In the genomic region with DNA sequence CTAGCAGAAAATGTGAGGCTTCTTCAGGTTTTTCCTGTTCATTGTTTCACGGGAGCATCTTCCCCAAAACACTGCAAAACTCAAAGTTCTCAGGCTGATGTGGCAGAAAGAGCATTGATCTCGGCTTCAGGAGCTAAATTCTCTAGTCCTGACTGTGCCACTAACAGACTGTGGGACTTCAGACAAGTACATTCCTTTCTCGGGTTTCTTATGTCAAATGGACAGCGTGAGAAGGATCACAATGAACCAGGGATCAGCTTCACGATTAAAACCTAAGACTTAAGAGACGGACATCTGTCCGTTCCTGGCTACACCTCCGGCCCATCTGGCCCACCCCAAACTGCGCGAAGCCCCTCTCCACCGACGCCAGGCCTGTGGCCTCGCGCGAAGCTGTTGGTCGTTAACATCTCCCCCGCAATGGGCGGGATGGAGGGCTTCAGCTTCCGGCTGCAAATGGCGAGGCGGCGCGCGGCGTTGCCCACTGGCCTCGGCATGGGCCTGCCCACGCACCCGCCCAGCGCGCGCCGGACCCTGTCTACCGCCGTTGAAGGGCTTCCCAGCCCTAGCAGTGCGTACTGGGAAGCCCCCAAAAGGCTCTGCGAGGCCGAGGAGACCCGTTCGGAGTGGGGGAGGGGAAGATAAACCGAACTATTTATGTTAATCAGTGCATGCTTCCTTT, we compare ENCODE assay signal across 1 cellular context.
TF ChIP-seq lines count a peak whose summit lies in the region.

No MANE protein-coding gene starts in this region.

TF ChIP-seq in WTC11, 78 proteins besides CTCF, POLR2A, EP300 and RAD21 (continued from another document and continues in another):
- TF ChIP-seq, protein P1, sequence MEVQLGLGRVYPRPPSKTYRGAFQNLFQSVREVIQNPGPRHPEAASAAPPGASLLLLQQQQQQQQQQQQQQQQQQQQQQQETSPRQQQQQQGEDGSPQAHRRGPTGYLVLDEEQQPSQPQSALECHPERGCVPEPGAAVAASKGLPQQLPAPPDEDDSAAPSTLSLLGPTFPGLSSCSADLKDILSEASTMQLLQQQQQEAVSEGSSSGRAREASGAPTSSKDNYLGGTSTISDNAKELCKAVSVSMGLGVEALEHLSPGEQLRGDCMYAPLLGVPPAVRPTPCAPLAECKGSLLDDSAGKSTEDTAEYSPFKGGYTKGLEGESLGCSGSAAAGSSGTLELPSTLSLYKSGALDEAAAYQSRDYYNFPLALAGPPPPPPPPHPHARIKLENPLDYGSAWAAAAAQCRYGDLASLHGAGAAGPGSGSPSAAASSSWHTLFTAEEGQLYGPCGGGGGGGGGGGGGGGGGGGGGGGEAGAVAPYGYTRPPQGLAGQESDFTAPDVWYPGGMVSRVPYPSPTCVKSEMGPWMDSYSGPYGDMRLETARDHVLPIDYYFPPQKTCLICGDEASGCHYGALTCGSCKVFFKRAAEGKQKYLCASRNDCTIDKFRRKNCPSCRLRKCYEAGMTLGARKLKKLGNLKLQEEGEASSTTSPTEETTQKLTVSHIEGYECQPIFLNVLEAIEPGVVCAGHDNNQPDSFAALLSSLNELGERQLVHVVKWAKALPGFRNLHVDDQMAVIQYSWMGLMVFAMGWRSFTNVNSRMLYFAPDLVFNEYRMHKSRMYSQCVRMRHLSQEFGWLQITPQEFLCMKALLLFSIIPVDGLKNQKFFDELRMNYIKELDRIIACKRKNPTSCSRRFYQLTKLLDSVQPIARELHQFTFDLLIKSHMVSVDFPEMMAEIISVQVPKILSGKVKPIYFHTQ (CRISPR knock-in tag; IDR thresholded peaks at IDR 0.05): no peak
- 0 out of 2 replicates have a peak, but pooled peaks have one; percentile 47 for TF ChIP-seq CREM (CRISPR knock-in tag; IDR thresholded peaks at IDR 0.05)
- peak; percentile 48; the same call in 1 of the 2 replicates for TF ChIP-seq TEAD1 (CRISPR knock-in tag; IDR thresholded peaks at IDR 0.05)
- TF ChIP-seq ESRRA (CRISPR knock-in tag; IDR thresholded peaks at IDR 0.05; ENCODE audit: borderline replicate concordance): no peak
- no peak for TF ChIP-seq ZNF425 (CRISPR knock-in tag; conservative IDR thresholded peaks at IDR 0.05)
- no peak for TF ChIP-seq OVOL2 (CRISPR knock-in tag; IDR thresholded peaks at IDR 0.05; ENCODE audit: borderline replicate concordance)
- no peak for TF ChIP-seq TP53 (CRISPR knock-in tag; IDR thresholded peaks at IDR 0.05)
- no peak for TF ChIP-seq GRHL2 (CRISPR knock-in tag; IDR thresholded peaks at IDR 0.05; ENCODE audit: insufficient replicate concordance, severe bottlenecking)
- TF ChIP-seq, protein P2, sequence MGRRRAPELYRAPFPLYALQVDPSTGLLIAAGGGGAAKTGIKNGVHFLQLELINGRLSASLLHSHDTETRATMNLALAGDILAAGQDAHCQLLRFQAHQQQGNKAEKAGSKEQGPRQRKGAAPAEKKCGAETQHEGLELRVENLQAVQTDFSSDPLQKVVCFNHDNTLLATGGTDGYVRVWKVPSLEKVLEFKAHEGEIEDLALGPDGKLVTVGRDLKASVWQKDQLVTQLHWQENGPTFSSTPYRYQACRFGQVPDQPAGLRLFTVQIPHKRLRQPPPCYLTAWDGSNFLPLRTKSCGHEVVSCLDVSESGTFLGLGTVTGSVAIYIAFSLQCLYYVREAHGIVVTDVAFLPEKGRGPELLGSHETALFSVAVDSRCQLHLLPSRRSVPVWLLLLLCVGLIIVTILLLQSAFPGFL (CRISPR knock-in tag; IDR thresholded peaks at IDR 0.05; ENCODE audit: borderline replicate concordance): 0 out of 2 replicates have a peak, but pooled peaks have one; percentile 44
- no peak for TF ChIP-seq NR3C1 (CRISPR knock-in tag; conservative IDR thresholded peaks at IDR 0.05; ENCODE audit: low read depth)
- TF ChIP-seq TCF7 (CRISPR knock-in tag; IDR thresholded peaks at IDR 0.05; ENCODE audit: low read depth): peak; percentile 75; the same call in 1 of the 2 replicates
- no peak for TF ChIP-seq ZNF671 (CRISPR knock-in tag; IDR thresholded peaks at IDR 0.05)
- TF ChIP-seq NR1H2 (CRISPR knock-in tag; IDR thresholded peaks at IDR 0.05): no peak
- TF ChIP-seq ZNF263 (CRISPR knock-in tag; IDR thresholded peaks at IDR 0.05; ENCODE audit: low read depth): 0 out of 2 replicates have a peak, but pooled peaks have one; percentile 32
- TF ChIP-seq NFATC4 (CRISPR knock-in tag; IDR thresholded peaks at IDR 0.05): no peak
- TF ChIP-seq ZNF396 (CRISPR knock-in tag; IDR thresholded peaks at IDR 0.05; ENCODE audit: borderline replicate concordance): no peak
- TF ChIP-seq, protein P3, sequence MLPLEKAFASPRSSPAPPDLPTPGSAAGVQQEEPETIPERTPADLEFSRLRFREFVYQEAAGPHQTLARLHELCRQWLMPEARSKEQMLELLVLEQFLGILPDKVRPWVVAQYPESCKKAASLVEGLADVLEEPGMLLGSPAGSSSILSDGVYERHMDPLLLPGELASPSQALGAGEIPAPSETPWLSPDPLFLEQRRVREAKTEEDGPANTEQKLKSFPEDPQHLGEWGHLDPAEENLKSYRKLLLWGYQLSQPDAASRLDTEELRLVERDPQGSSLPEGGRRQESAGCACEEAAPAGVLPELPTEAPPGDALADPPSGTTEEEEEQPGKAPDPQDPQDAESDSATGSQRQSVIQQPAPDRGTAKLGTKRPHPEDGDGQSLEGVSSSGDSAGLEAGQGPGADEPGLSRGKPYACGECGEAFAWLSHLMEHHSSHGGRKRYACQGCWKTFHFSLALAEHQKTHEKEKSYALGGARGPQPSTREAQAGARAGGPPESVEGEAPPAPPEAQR (CRISPR knock-in tag; IDR thresholded peaks at IDR 0.05): no peak
- peak; percentile 84; the same call in 1 of the 2 replicates for TF ChIP-seq ARID4B (CRISPR knock-in tag; IDR thresholded peaks at IDR 0.05; ENCODE audit: borderline replicate concordance)
- TF ChIP-seq FOXP1 (CRISPR knock-in tag; IDR thresholded peaks at IDR 0.05; ENCODE audit: borderline replicate concordance): peak; percentile 91
- TF ChIP-seq, protein P4, sequence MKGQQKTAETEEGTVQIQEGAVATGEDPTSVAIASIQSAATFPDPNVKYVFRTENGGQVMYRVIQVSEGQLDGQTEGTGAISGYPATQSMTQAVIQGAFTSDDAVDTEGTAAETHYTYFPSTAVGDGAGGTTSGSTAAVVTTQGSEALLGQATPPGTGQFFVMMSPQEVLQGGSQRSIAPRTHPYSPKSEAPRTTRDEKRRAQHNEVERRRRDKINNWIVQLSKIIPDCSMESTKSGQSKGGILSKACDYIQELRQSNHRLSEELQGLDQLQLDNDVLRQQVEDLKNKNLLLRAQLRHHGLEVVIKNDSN (CRISPR knock-in tag; IDR thresholded peaks at IDR 0.05): peak; percentile 60; the same call in 1 of the 2 replicates
- 0 out of 2 replicates have a peak, but pooled peaks have one; percentile 64 for TF ChIP-seq SMAD4 (CRISPR knock-in tag; IDR thresholded peaks at IDR 0.05)
- no peak for TF ChIP-seq PRRX2 (CRISPR knock-in tag; IDR thresholded peaks at IDR 0.05)
- TF ChIP-seq, protein P5, sequence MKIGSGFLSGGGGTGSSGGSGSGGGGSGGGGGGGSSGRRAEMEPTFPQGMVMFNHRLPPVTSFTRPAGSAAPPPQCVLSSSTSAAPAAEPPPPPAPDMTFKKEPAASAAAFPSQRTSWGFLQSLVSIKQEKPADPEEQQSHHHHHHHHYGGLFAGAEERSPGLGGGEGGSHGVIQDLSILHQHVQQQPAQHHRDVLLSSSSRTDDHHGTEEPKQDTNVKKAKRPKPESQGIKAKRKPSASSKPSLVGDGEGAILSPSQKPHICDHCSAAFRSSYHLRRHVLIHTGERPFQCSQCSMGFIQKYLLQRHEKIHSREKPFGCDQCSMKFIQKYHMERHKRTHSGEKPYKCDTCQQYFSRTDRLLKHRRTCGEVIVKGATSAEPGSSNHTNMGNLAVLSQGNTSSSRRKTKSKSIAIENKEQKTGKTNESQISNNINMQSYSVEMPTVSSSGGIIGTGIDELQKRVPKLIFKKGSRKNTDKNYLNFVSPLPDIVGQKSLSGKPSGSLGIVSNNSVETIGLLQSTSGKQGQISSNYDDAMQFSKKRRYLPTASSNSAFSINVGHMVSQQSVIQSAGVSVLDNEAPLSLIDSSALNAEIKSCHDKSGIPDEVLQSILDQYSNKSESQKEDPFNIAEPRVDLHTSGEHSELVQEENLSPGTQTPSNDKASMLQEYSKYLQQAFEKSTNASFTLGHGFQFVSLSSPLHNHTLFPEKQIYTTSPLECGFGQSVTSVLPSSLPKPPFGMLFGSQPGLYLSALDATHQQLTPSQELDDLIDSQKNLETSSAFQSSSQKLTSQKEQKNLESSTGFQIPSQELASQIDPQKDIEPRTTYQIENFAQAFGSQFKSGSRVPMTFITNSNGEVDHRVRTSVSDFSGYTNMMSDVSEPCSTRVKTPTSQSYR (CRISPR knock-in tag; IDR thresholded peaks at IDR 0.05): peak; percentile 98
- TF ChIP-seq GABPB1 (CRISPR knock-in tag; IDR thresholded peaks at IDR 0.05): no peak; the same call in 1 of the 2 replicates
- TF ChIP-seq ZNF317 (CRISPR knock-in tag; IDR thresholded peaks at IDR 0.05; ENCODE audit: borderline replicate concordance, low read depth): no peak
- TF ChIP-seq ZNF138 (CRISPR knock-in tag; conservative IDR thresholded peaks at IDR 0.05): no peak
- TF ChIP-seq, protein P6, sequence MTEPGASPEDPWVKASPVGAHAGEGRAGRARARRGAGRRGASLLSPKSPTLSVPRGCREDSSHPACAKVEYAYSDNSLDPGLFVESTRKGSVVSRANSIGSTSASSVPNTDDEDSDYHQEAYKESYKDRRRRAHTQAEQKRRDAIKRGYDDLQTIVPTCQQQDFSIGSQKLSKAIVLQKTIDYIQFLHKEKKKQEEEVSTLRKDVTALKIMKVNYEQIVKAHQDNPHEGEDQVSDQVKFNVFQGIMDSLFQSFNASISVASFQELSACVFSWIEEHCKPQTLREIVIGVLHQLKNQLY (CRISPR knock-in tag; IDR thresholded peaks at IDR 0.05): no peak
- TF ChIP-seq RELA (CRISPR knock-in tag; IDR thresholded peaks at IDR 0.05; ENCODE audit: borderline replicate concordance): no peak
- TF ChIP-seq NFYB (CRISPR knock-in tag; conservative IDR thresholded peaks at IDR 0.05; ENCODE audit: low read depth): no peak
- TF ChIP-seq, protein P7, sequence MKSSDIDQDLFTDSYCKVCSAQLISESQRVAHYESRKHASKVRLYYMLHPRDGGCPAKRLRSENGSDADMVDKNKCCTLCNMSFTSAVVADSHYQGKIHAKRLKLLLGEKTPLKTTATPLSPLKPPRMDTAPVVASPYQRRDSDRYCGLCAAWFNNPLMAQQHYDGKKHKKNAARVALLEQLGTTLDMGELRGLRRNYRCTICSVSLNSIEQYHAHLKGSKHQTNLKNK (CRISPR knock-in tag; IDR thresholded peaks at IDR 0.05): no peak
- TF ChIP-seq SOX15 (CRISPR knock-in tag; IDR thresholded peaks at IDR 0.05): no peak
- TF ChIP-seq EMX1 (CRISPR knock-in tag; IDR thresholded peaks at IDR 0.05): no peak
- TF ChIP-seq FOXJ3 (CRISPR knock-in tag; IDR thresholded peaks at IDR 0.05; ENCODE audit: borderline replicate concordance): no peak
- peak; percentile 79 for TF ChIP-seq HMGXB4 (CRISPR knock-in tag; IDR thresholded peaks at IDR 0.05)
- TF ChIP-seq ATF1 (CRISPR knock-in tag; IDR thresholded peaks at IDR 0.05): no peak
- TF ChIP-seq SMAD3 (CRISPR knock-in tag; IDR thresholded peaks at IDR 0.05; ENCODE audit: borderline replicate concordance): peak; percentile 74; the same call in 1 of the 2 replicates
